14 cellular contexts compared by ENCODE assay signal in the genomic region with DNA sequence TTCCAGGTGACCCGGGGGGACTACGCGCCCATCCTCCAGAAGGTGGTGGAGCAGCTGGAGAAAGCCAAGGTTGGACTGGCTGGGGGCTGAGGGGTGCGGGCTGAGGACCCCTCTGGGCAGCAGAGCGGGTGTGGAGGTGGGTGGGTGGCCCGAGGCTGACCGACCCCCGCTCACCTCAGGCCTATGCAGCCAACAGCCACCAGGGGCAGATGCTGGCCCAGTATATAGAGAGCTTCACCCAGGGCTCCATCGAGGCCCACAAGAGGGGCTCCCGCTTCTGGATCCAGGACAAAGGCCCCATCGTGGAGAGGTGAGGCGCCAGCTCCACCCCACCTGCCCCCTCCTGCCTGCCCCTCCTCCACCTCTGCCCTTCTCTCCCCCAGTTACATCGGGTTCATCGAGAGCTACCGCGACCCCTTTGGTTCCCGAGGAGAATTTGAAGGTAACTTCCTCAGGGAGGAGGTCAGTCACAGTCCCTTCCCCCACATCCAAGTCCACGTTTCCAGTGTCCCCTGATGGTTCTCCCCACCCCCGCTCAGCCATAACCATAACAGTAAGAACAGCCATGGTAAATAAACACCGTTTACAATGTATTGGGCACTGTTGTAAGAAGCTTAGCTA. TPM values are rescaled to one million over a fixed set of nuclear protein-coding genes. Genes with fewer than 3 reads are reported as not detected.
A peak's percentile ranks its signal among the peaks of the same experiment; 100 is the strongest.
DNase-seq lines count a peak whose midpoint lies in the region; ATAC-seq, FAIRE-seq and TF ChIP-seq lines count a peak whose summit lies in the region.
"Had no signal": no experiment of that assay in that cellular context is flagged by ENCODE, and none has a peak within 500 bp of the region (broad histone marks: within the 10 kb centered on the region; RNA-seq: fewer than 3 reads in every experiment).

No MANE protein-coding gene starts in this region.

- no TSS peak for BruUV-seq in GM12878 (replicated peaks; lab: Mats Ljungman, UMichigan)

- H3K27me3 Mint-ChIP-seq in CD14-positive monocyte (ENCODE audit: low read depth in 3 of 3): peaks cover 0 to 5% (median 0%) of the 10 kb centered on the region in 3 donors
- no peaks in the 10 kb centered on the region for H3K27me3 Mint-ChIP-seq in nephron (ENCODE audit: low read depth)

- 65% methylated on average over 16 of the region's 20 CpGs for WGBS in GM12878 (ENCODE audit: insufficient coverage, insufficient replicate concordance, low lambda C conversion rate, missing lambda C conversion rate)
- 78 to 81% (median 80%) methylated on average over 6 to 20 of the region's 20 CpGs for WGBS in adrenal gland, 4 donors

- TF ChIP-seq POLR2A in GM12878 (IDR thresholded peaks at IDR 0.05; ENCODE audit: low read depth, low read length): no peak
- no peak for TF ChIP-seq POLR2A in adrenal gland (IDR thresholded peaks at IDR 0.05)

- peaks cover 55 to 86% of the 10 kb centered on the region in 2 donors for H3K36me3 Mint-ChIP-seq in CD14-positive monocyte
- peaks cover 3% of the 10 kb centered on the region for H3K36me3 Mint-ChIP-seq in nephron (ENCODE audit: low read depth)

- no peak overlapping the region for H3K4me3 Mint-ChIP-seq in CD14-positive monocyte
- no peak overlapping the region for H3K4me3 Mint-ChIP-seq in nephron
- H3K4me3 Mint-ChIP-seq: immature natural killer cell had no signal

- TF ChIP-seq EP300 in GM12878 (IDR thresholded peaks at IDR 0.05; ENCODE audit: borderline replicate concordance in 1 of 2, control insufficient read depth in 1 of 2, low read depth in 2 of 2, low read length in 2 of 2): no peak

- FAIRE-seq in HTR-8/SVneo (lab: Jason Lieb, UNC) (peak; percentile 20), GM12878 (lab: Jason Lieb, UNC) (no peak)

- H3K27ac Mint-ChIP-seq in CD14-positive monocyte: no peak overlapping the region
- no peak overlapping the region for H3K27ac Mint-ChIP-seq in nephron

- no peak overlapping the region for H3K4me2 ChIP-seq in GM12878 (ENCODE audit: control insufficient read depth, insufficient read depth)

- H3K4me3 ChIP-seq in GM12878 (no peak overlapping the region), adrenal gland (no peak overlapping the region)

- no peak for TF ChIP-seq RAD21 in GM12878 (IDR thresholded peaks at IDR 0.05; ENCODE audit: insufficient read depth, low read depth, low read length)

- intact Hi-C loops in CD14-positive monocyte (cut with micrococcal nuclease) (no loop called here), GM12878 (cut with micrococcal nuclease; ENCODE audit: unreplicated experiment) (no loop called here), adrenal gland (cut with DNase I) (no loop called here)

- H3K9me3 Mint-ChIP-seq in CD14-positive monocyte (no peaks in the 10 kb centered on the region), nephron (no peaks in the 10 kb centered on the region)
- H3K9me3 Mint-ChIP-seq: immature natural killer cell had no signal

- RAD21 ChIA-PET in GM12878 (lab: Charles Lee; ENCODE audit: unreplicated experiment): interaction anchor here (0.6 kb wide), 1 partner anchor 318 kb away, joined by 3 read pairs; no protein-coding TSS in a partner anchor

- H3K27me3 ChIP-seq in GM12878 (replicated peaks in 1 of 2; ENCODE audit: control insufficient read depth in 2 of 2, insufficient read depth in 2 of 2, low read length in 1 of 2) (no peaks in the 10 kb centered on the region), adrenal gland (no peaks in the 10 kb centered on the region)
- H3K27me3 ChIP-seq: neutrophil had no signal

- no peaks in the 10 kb centered on the region for H3K4me1 Mint-ChIP-seq in CD14-positive monocyte
- peaks cover 5% of the 10 kb centered on the region for H3K4me1 Mint-ChIP-seq in nephron
- H3K4me1 Mint-ChIP-seq: immature natural killer cell had no signal

- ATAC-seq in GM12878: peak; percentile 73
- ATAC-seq in GM21825 (IDR thresholded peaks at IDR 0.05; ENCODE audit: unreplicated experiment): no peak

- H3K36me3 ChIP-seq in GM12878 (ENCODE audit: control insufficient read depth in 2 of 2, insufficient read depth in 2 of 2, low read length in 1 of 2) (peaks cover 12 to 34% of the 10 kb centered on the region in 2 experiments; a peak in 3 of 4 replicates), adrenal gland (replicated peaks in 1 of 2) (peaks cover 0 to 23% of the 10 kb centered on the region in 2 donors)

- H3K27ac ChIP-seq in GM12878 (ENCODE audit: control insufficient read depth, insufficient read depth) (no peak overlapping the region), adrenal gland (no peak overlapping the region)
- H3K27ac ChIP-seq: neutrophil had no signal

- no peaks in the 10 kb centered on the region for H3K79me2 ChIP-seq in GM12878 (ENCODE audit: control insufficient read depth, insufficient read depth, low read length)

- H4K20me1 ChIP-seq in GM12878 (ENCODE audit: control insufficient read depth, insufficient read depth): no peaks in the 10 kb centered on the region

- POLR2A ChIA-PET in GM12878 (lab: Charles Lee): interaction anchor here (0.5 to 0.6 kb wide), 3 partner anchors 27 to 72 kb away, joined by 3 to 5 read pairs (median 3); no protein-coding TSS in a partner anchor

- H2AFZ ChIP-seq in GM12878 (ENCODE audit: control insufficient read depth, low read depth, low read length): no peak overlapping the region

- H3K9me3 ChIP-seq in GM12878 (replicated peaks; ENCODE audit: control insufficient read depth, insufficient read depth, low read length) (no peaks in the 10 kb centered on the region), adrenal gland (replicated peaks in 1 of 3) (no peaks in the 10 kb centered on the region)
- H3K9me3 ChIP-seq: neutrophil had no signal

- DNase-seq in CD14-positive monocyte (ENCODE audit: low spot score) (no peak), HTR-8/SVneo (ENCODE audit: insufficient read length, low spot score) (no peak), GM12878 (ENCODE audit: low read depth, low spot score) (no peak), activated T-cell treated with anti-CD3 and anti-CD28 coated beads for 4 hours (no peak), adrenal gland (no peak)
- no peak for DNase-seq in activated CD8-positive, alpha-beta memory T cell treated with anti-CD3 and anti-CD28 coated beads, Interleukin-2, amount 50 U/mL, for 48 hours
- DNase-seq: activated CD4-positive, CD25-positive, alpha-beta regulatory T cell treated with anti-CD3 and anti-CD28 coated beads, Interleukin-2, amount 50 U/mL, for 72 hours; activated naive CD4-positive, alpha-beta T cell; immature natural killer cell; NCI-H1930; stimulated activated CD4-positive, alpha-beta T cell treated with anti-CD3 and anti-CD28 coated beads, Interleukin-2, amount 100 ng/mL, for 24 hours had no signal

- H3K9ac ChIP-seq in GM12878 (ENCODE audit: control insufficient read depth, insufficient read depth, low read length): no peak overlapping the region

- CTCF ChIA-PET in GM12878 (lab: Yijun Ruan, JAX): interaction anchor here (0.6 to 0.7 kb wide), 3 partner anchors 63 to 601 kb away, joined by 3 read pairs; no protein-coding TSS in a partner anchor

- TF ChIP-seq CTCF in CD14-positive monocyte (IDR thresholded peaks at IDR 0.05) (peak; percentile 42), GM12878 (IDR thresholded peaks at IDR 0.05 in 2 of 3, conservative IDR thresholded peaks at IDR 0.05 in 1 of 3; ENCODE audit: control insufficient read depth in 2 of 3, extremely low read depth in 1 of 3, insufficient read depth in 1 of 3, low read depth in 3 of 3, low read length in 3 of 3) (peak; percentile 5 to 50 (median 23); a peak in 3 of 6 replicates), nephron (IDR thresholded peaks at IDR 0.05; ENCODE audit: unreplicated experiment in 3 of 3) (peak in 2 of 3 experiments; percentile 35 to 47), adrenal gland (IDR thresholded peaks at IDR 0.05) (peak in 3 of 6 experiments; percentile 8 to 17 (median 13))

- SMC1A ChIA-PET in GM12878 (lab: Charles Lee; ENCODE audit: uncharacterized antibody, unreplicated experiment): no interaction called here

- in situ Hi-C loops in GM12878 (cut with MboI): no loop called here

- H3K4me1 ChIP-seq in GM12878 (ENCODE audit: control insufficient read depth, insufficient read depth, low read length): no peaks in the 10 kb centered on the region
- no peaks in the 10 kb centered on the region for H3K4me1 ChIP-seq in adrenal gland (replicated peaks in 1 of 2)

RNA-seq across cellular contexts. Expression of a gene that starts 11.2 kb away (rescaled TPM):
- polyA plus RNA-seq in CD14-positive monocyte (10 to 100 TPM; 22.4 to 26.7 TPM), GM12878 (2011; rRNA removed) (34.9 and 73.1 TPM in 2 replicates), GM12878 (2014; fragmentation: Illumina TruSeq; extraction: Trizol) (33.5 and 51.2 TPM in 2 replicates), GM12878 (2014; fragmentation: Nextera tagmentation; extraction: Ambion mirVana) (1 to 10 TPM; 6.0 to 6.3 TPM), GM12878 (2014; rRNA removed) (79.7 and 83.1 TPM in 2 replicates), GM12878 (2016; fragmentation: Nextera tagmentation; extraction: Ambion mirVana) (10 to 100 TPM; 85.6 to 95.7 TPM), adrenal gland (10 to 100 TPM; 23.6 to 27.2 (median 24.3) TPM)
- 39.3 and 49.1 TPM in 2 replicates for total RNA-seq in GM12878 (2013; cell fraction: nucleolus; rRNA removed)
- total RNA-seq in GM12878 (2014; rRNA removed) (114 and 117 TPM in 2 replicates), GM12878 (2014; rRNA removed; fragmentation: Illumina TruSeq; extraction: Trizol) (44.6 and 47.9 TPM in 2 replicates), GM12878 (2021) (86.4 and 102 TPM in 2 replicates), adrenal gland (10 to 100 TPM; 25.5 to 52.2 (median 39.4) TPM)
- polyA plus RNA-seq in GM12878 (2011; ENCODE audit: low read depth): 14.1 TPM
- 68.1 and 103 TPM in 2 replicates for polyA plus RNA-seq in GM12878 (2011; cell fraction: cytosol; rRNA removed)
- polyA plus RNA-seq in GM12878 (2011; cell fraction: nucleus; rRNA removed): 162 and 230 TPM in 2 replicates
- polyA plus RNA-seq in GM12878 (2012): 37.5 and 47.0 TPM in 2 replicates
- polyA minus RNA-seq in GM12878 (2011; rRNA and poly(A)+ RNA removed): 107 and 194 TPM in 2 replicates
- polyA minus RNA-seq in GM12878 (2011; cell fraction: cytosol; rRNA and poly(A)+ RNA removed): 88.1 and 98.5 TPM in 2 replicates
- polyA minus RNA-seq in GM12878 (2011; cell fraction: nucleus; rRNA and poly(A)+ RNA removed): 75.1 and 117 TPM in 2 replicates

RNA-seq across cellular contexts. Expression of a gene that starts 19.0 kb away (rescaled TPM):
- polyA plus RNA-seq in CD14-positive monocyte (1 to 10 TPM; 1.3 to 3.5 TPM), GM12878 (2011; rRNA removed) (9.1 and 12.1 TPM in 2 replicates), GM12878 (2014; fragmentation: Illumina TruSeq; extraction: Trizol) (7.0 and 9.0 TPM in 2 replicates), GM12878 (2014; fragmentation: Nextera tagmentation; extraction: Ambion mirVana) (1 to 10 TPM; 2.5 to 3.1 TPM), GM12878 (2014; rRNA removed) (12.9 and 14.7 TPM in 2 replicates), GM12878 (2016; fragmentation: Nextera tagmentation; extraction: Ambion mirVana) (1 to 10 TPM; 6.7 to 8.3 TPM), adrenal gland (10 to 100 TPM; 24.1 to 39.5 (median 26.7) TPM)
- 122 and 129 TPM in 2 replicates for total RNA-seq in GM12878 (2013; cell fraction: nucleolus; rRNA removed)
- total RNA-seq in GM12878 (2014; rRNA removed) (9.0 and 10.7 TPM in 2 replicates), GM12878 (2014; rRNA removed; fragmentation: Illumina TruSeq; extraction: Trizol) (6.5 TPM in 2 replicates), GM12878 (2021) (9.9 and 13.1 TPM in 2 replicates), adrenal gland (100 to 1,000 TPM in 2 of 8 donors, 10 to 100 TPM in 6; 27.7 to 132 (median 57.8) TPM)
- polyA plus RNA-seq in GM12878 (2011; ENCODE audit: low read depth): 7.0 TPM
- polyA plus RNA-seq in GM12878 (2011; cell fraction: cytosol; rRNA removed): 14.0 and 15.0 TPM in 2 replicates
- 48.4 and 50.1 TPM in 2 replicates for polyA plus RNA-seq in GM12878 (2011; cell fraction: nucleus; rRNA removed)
- polyA plus RNA-seq in GM12878 (2012): 8.3 and 10.4 TPM in 2 replicates
- polyA minus RNA-seq in GM12878 (2011; rRNA and poly(A)+ RNA removed): 15.5 and 21.1 TPM in 2 replicates
- 5.2 and 7.0 TPM in 2 replicates for polyA minus RNA-seq in GM12878 (2011; cell fraction: cytosol; rRNA and poly(A)+ RNA removed)
- 20.2 and 27.0 TPM in 2 replicates for polyA minus RNA-seq in GM12878 (2011; cell fraction: nucleus; rRNA and poly(A)+ RNA removed)

RNA-seq across cellular contexts. Expression of a gene that starts 24.7 kb away (rescaled TPM):
- polyA plus RNA-seq in CD14-positive monocyte: 10 to 100 TPM; 11.3 to 13.2 TPM
- 28.8 and 30.6 TPM in 2 replicates for total RNA-seq in GM12878 (2013; cell fraction: nucleolus; rRNA removed)
- total RNA-seq in GM12878 (2014; rRNA removed): 0.98 and 1.1 TPM in 2 replicates
- 0.54 and 0.97 TPM in 2 replicates for total RNA-seq in GM12878 (2014; rRNA removed; fragmentation: Illumina TruSeq; extraction: Trizol)
- total RNA-seq in GM12878 (2021): 1.5 and 1.8 TPM in 2 replicates
- polyA plus RNA-seq in GM12878 (2011; ENCODE audit: low read depth): 0.49 TPM
- polyA plus RNA-seq in GM12878 (2011; rRNA removed): 0.66 and 1.0 TPM in 2 replicates
- polyA plus RNA-seq in GM12878 (2011; cell fraction: cytosol; rRNA removed): 1.4 and 1.7 TPM in 2 replicates
- 2.5 and 3.1 TPM in 2 replicates for polyA plus RNA-seq in GM12878 (2011; cell fraction: nucleus; rRNA removed)
- 1.6 and 1.7 TPM in 2 replicates for polyA plus RNA-seq in GM12878 (2012)
- polyA plus RNA-seq in GM12878 (2014; fragmentation: Illumina TruSeq; extraction: Trizol): 0.21 and 0.29 TPM in 2 replicates
- polyA plus RNA-seq in GM12878 (2014; fragmentation: Nextera tagmentation; extraction: Ambion mirVana): under 1 TPM; 0.14 to 0.20 TPM
- polyA plus RNA-seq in GM12878 (2014; rRNA removed): 0.86 and 1.1 TPM in 2 replicates
- polyA plus RNA-seq in GM12878 (2016; fragmentation: Nextera tagmentation; extraction: Ambion mirVana): under 1 TPM; 0.53 to 0.78 TPM
- 1.8 and 3.2 TPM in 2 replicates for polyA minus RNA-seq in GM12878 (2011; rRNA and poly(A)+ RNA removed)
- 0.52 and 0.80 TPM in 2 replicates for polyA minus RNA-seq in GM12878 (2011; cell fraction: cytosol; rRNA and poly(A)+ RNA removed)
- 3.7 and 4.9 TPM in 2 replicates for polyA minus RNA-seq in GM12878 (2011; cell fraction: nucleus; rRNA and poly(A)+ RNA removed)
- total RNA-seq in adrenal gland: 10 to 100 TPM; 15.2 to 34.3 (median 21.8) TPM
- polyA plus RNA-seq in adrenal gland: 10 to 100 TPM in 2 of 3 donors, 1 to 10 TPM in 1; 6.4 to 24.5 (median 13.0) TPM

RNA-seq across cellular contexts. Expression of a gene that starts 52.8 kb away (rescaled TPM):
- polyA plus RNA-seq in CD14-positive monocyte (10 to 100 TPM; 59.6 to 64.6 TPM), GM12878 (2011; rRNA removed) (95.8 and 108 TPM in 2 replicates), GM12878 (2014; fragmentation: Illumina TruSeq; extraction: Trizol) (61.9 and 87.0 TPM in 2 replicates), GM12878 (2014; fragmentation: Nextera tagmentation; extraction: Ambion mirVana) (10 to 100 TPM; 43.5 to 80.9 TPM), GM12878 (2014; rRNA removed) (161 and 178 TPM in 2 replicates), GM12878 (2016; fragmentation: Nextera tagmentation; extraction: Ambion mirVana) (100 to 1,000 TPM; 242 to 248 TPM), adrenal gland (10 to 100 TPM; 22.3 to 40.6 (median 27.3) TPM)
- 7.5 and 9.0 TPM in 2 replicates for total RNA-seq in GM12878 (2013; cell fraction: nucleolus; rRNA removed)
- total RNA-seq in GM12878 (2014; rRNA removed) (109 and 114 TPM in 2 replicates), GM12878 (2014; rRNA removed; fragmentation: Illumina TruSeq; extraction: Trizol) (62.0 and 76.2 TPM in 2 replicates), GM12878 (2021) (110 and 115 TPM in 2 replicates), adrenal gland (10 to 100 TPM; 27.7 to 42.2 (median 32.7) TPM)
- 76.1 TPM for polyA plus RNA-seq in GM12878 (2011; ENCODE audit: low read depth)
- 114 and 125 TPM in 2 replicates for polyA plus RNA-seq in GM12878 (2011; cell fraction: cytosol; rRNA removed)
- polyA plus RNA-seq in GM12878 (2011; cell fraction: nucleus; rRNA removed): 57.9 and 60.2 TPM in 2 replicates
- polyA plus RNA-seq in GM12878 (2012): 79.6 and 82.2 TPM in 2 replicates
- polyA minus RNA-seq in GM12878 (2011; rRNA and poly(A)+ RNA removed): 30.4 and 48.3 TPM in 2 replicates
- polyA minus RNA-seq in GM12878 (2011; cell fraction: cytosol; rRNA and poly(A)+ RNA removed): 11.4 and 15.9 TPM in 2 replicates
- 3.3 and 3.5 TPM in 2 replicates for polyA minus RNA-seq in GM12878 (2011; cell fraction: nucleus; rRNA and poly(A)+ RNA removed)

RNA-seq across cellular contexts. Expression of a gene that starts 54.4 kb away (rescaled TPM):
- polyA plus RNA-seq in CD14-positive monocyte: 10 to 100 TPM; 10.9 to 11.9 TPM
- total RNA-seq in GM12878 (2013; cell fraction: nucleolus; rRNA removed): 12.4 and 15.1 TPM in 2 replicates
- total RNA-seq in GM12878 (2014; rRNA removed): 10.7 and 13.2 TPM in 2 replicates
- total RNA-seq in GM12878 (2014; rRNA removed; fragmentation: Illumina TruSeq; extraction: Trizol): 2.6 and 2.9 TPM in 2 replicates
- total RNA-seq in GM12878 (2021): 13.5 and 17.5 TPM in 2 replicates
- 2.2 TPM for polyA plus RNA-seq in GM12878 (2011; ENCODE audit: low read depth)
- 3.4 and 4.8 TPM in 2 replicates for polyA plus RNA-seq in GM12878 (2011; rRNA removed)
- polyA plus RNA-seq in GM12878 (2011; cell fraction: cytosol; rRNA removed): 6.3 and 8.0 TPM in 2 replicates
- polyA plus RNA-seq in GM12878 (2011; cell fraction: nucleus; rRNA removed): 6.2 and 7.4 TPM in 2 replicates
- polyA plus RNA-seq in GM12878 (2012): 6.9 and 8.6 TPM in 2 replicates
- 2.0 and 2.3 TPM in 2 replicates for polyA plus RNA-seq in GM12878 (2014; fragmentation: Illumina TruSeq; extraction: Trizol)
- under 1 TPM; 0.86 to 0.89 TPM for polyA plus RNA-seq in GM12878 (2014; fragmentation: Nextera tagmentation; extraction: Ambion mirVana)
- 8.8 and 12.8 TPM in 2 replicates for polyA plus RNA-seq in GM12878 (2014; rRNA removed)
- polyA plus RNA-seq in GM12878 (2016; fragmentation: Nextera tagmentation; extraction: Ambion mirVana): 10 to 100 TPM; 12.6 to 14.2 TPM
- polyA minus RNA-seq in GM12878 (2011; rRNA and poly(A)+ RNA removed): 2.9 and 4.7 TPM in 2 replicates
- 2.9 and 8.6 TPM in 2 replicates for polyA minus RNA-seq in GM12878 (2011; cell fraction: cytosol; rRNA and poly(A)+ RNA removed)
- polyA minus RNA-seq in GM12878 (2011; cell fraction: nucleus; rRNA and poly(A)+ RNA removed): 1.6 and 2.3 TPM in 2 replicates
- total RNA-seq in adrenal gland: 10 to 100 TPM; 15.1 to 34.7 (median 23.6) TPM
- 10 to 100 TPM in 1 of 3 donors, 1 to 10 TPM in 2; 8.6 to 12.8 (median 9.7) TPM for polyA plus RNA-seq in adrenal gland
